Comparison of ENCODE assay signal across 1 cellular context in genomic region chr11:60880635-60881282, GRCh38.
TF ChIP-seq lines count a peak whose summit lies in the region.

No MANE protein-coding gene starts in this region.

TF ChIP-seq in HepG2, 621 proteins besides CTCF, POLR2A, EP300 and RAD21 (continued from another document and continues in another):
- TF ChIP-seq THAP7 (CRISPR knock-in tag; IDR thresholded peaks at IDR 0.05) (peak; percentile 79; the same call in 1 of the 2 replicates), FOXP4 (CRISPR knock-in tag; IDR thresholded peaks at IDR 0.05) (peak; percentile 99), TCF7 (IDR thresholded peaks at IDR 0.05; ENCODE audit: low read depth) (peak; percentile 88), ZNF260 (CRISPR knock-in tag; IDR thresholded peaks at IDR 0.05; ENCODE audit: borderline replicate concordance, low read depth) (no peak), WIZ (CRISPR knock-in tag; IDR thresholded peaks at IDR 0.05) (no peak), FOSL2 (CRISPR knock-in tag; IDR thresholded peaks at IDR 0.05) (peak; percentile 90), ZNF326 (CRISPR knock-in tag; IDR thresholded peaks at IDR 0.05; ENCODE audit: borderline replicate concordance) (0 out of 2 replicates have a peak, but pooled peaks have one; percentile 39), THAP9 (CRISPR knock-in tag; IDR thresholded peaks at IDR 0.05; ENCODE audit: borderline replicate concordance) (peak; percentile 46; the same call in 1 of the 2 replicates), RFX5 (IDR thresholded peaks at IDR 0.05; ENCODE audit: low read depth, low read length) (no peak), ZNF530 (CRISPR knock-in tag; IDR thresholded peaks at IDR 0.05; ENCODE audit: low read depth) (no peak), CBX2 (IDR thresholded peaks at IDR 0.05; ENCODE audit: low read depth, low read length) (no peak), CBX2 (CRISPR knock-in tag; IDR thresholded peaks at IDR 0.05; ENCODE audit: low read depth) (peak; percentile 91), SKIL (CRISPR knock-in tag; IDR thresholded peaks at IDR 0.05; ENCODE audit: borderline replicate concordance) (peak; percentile 99), FOXP1 (IDR thresholded peaks at IDR 0.05) (peak; percentile 87), FOXP1 (CRISPR knock-in tag; IDR thresholded peaks at IDR 0.05) (peak; percentile 99), SPEN (CRISPR knock-in tag; IDR thresholded peaks at IDR 0.05; ENCODE audit: low read depth) (peak; percentile 69; the same call in 1 of the 2 replicates), ZNF17 (CRISPR knock-in tag; IDR thresholded peaks at IDR 0.05) (no peak), MAFK (conservative IDR thresholded peaks at IDR 0.05 in 1 of 2, IDR thresholded peaks at IDR 0.05 in 1 of 2; ENCODE audit: low read length in 2 of 2) (no peak; a peak in 1 of 4 replicates), ZHX2 (IDR thresholded peaks at IDR 0.05; ENCODE audit: low read depth) (no peak), ZHX2 (CRISPR knock-in tag; IDR thresholded peaks at IDR 0.05; ENCODE audit: borderline replicate concordance) (no peak), ZNF614 (CRISPR knock-in tag; IDR thresholded peaks at IDR 0.05; ENCODE audit: borderline replicate concordance) (peak; percentile 94), GMEB1 (CRISPR knock-in tag; IDR thresholded peaks at IDR 0.05; ENCODE audit: borderline replicate concordance) (no peak; the same call in 1 of the 2 replicates), ZXDC (CRISPR knock-in tag; IDR thresholded peaks at IDR 0.05) (no peak), HOXA3 (CRISPR knock-in tag; IDR thresholded peaks at IDR 0.05) (peak; percentile 95), HDAC6 (IDR thresholded peaks at IDR 0.05; ENCODE audit: low read depth, low read length) (no peak), ZFP37 (CRISPR knock-in tag; IDR thresholded peaks at IDR 0.05; ENCODE audit: borderline replicate concordance) (peak; percentile 93; the same call in 1 of the 2 replicates), ZNF275 (CRISPR knock-in tag; IDR thresholded peaks at IDR 0.05; ENCODE audit: borderline replicate concordance) (no peak; the same call in 1 of the 2 replicates), SP5 (CRISPR knock-in tag; IDR thresholded peaks at IDR 0.05; ENCODE audit: borderline replicate concordance, low read depth) (peak; percentile 87), MTA1 (CRISPR knock-in tag; IDR thresholded peaks at IDR 0.05; ENCODE audit: borderline replicate concordance) (peak; percentile 85; the same call in 1 of the 2 replicates), RORA (CRISPR knock-in tag; IDR thresholded peaks at IDR 0.05) (no peak), BCL6 (CRISPR knock-in tag; IDR thresholded peaks at IDR 0.05) (peak; percentile 96), AGO2 (optimal IDR thresholded peaks at IDR 0.05; ENCODE audit: low read depth, low read length) (no peak), TOPORS (CRISPR knock-in tag; IDR thresholded peaks at IDR 0.05) (no peak; the same call in 1 of the 2 replicates), BCLAF1 (IDR thresholded peaks at IDR 0.05) (no peak)
